In genomic region chr9:128420060-128420650, GRCh38 we compare ENCODE assay signal across 8 cellular contexts. TPM values are rescaled to one million over a fixed set of nuclear protein-coding genes. Genes with fewer than 3 reads are reported as not detected.
DNase-seq lines count a peak whose midpoint lies in the region; ATAC-seq and TF ChIP-seq lines count a peak whose summit lies in the region.

No MANE protein-coding gene starts in this region.

- peak overlapping the region; percentile 77 for H3K4me3 ChIP-seq in fibroblast of villous mesenchyme (ENCODE audit: low read depth, low read length)
- H3K4me3 ChIP-seq in subcutaneous abdominal adipose tissue (ENCODE audit: low read depth in 1 of 5, low read length in 5 of 5), result peak overlapping the region; percentile 58 to 87 (median 76)

- TF ChIP-seq CTCF in fibroblast of villous mesenchyme (IDR thresholded peaks at IDR 0.05; ENCODE audit: insufficient read depth, low read depth, low read length), result peak; percentile 82
- TF ChIP-seq CTCF in neural crest cell (conservative IDR thresholded peaks at IDR 0.05), result peak; percentile 80

- no peaks in the 10 kb centered on the region for H3K9me3 Mint-ChIP-seq in neural crest cell

- peaks cover 3 to 22% (median 12%) of the 10 kb centered on the region in 5 donors for H3K27me3 ChIP-seq in subcutaneous abdominal adipose tissue (ENCODE audit: control insufficient read depth in 5 of 5, insufficient read depth in 4 of 5, low read length in 5 of 5)

- H3K36me3 Mint-ChIP-seq in neural crest cell (ENCODE audit: low read depth), result no peaks in the 10 kb centered on the region

- peak overlapping the region; percentile 77 for H3K4me3 Mint-ChIP-seq in neural crest cell

- H3K36me3 ChIP-seq in subcutaneous abdominal adipose tissue (ENCODE audit: control insufficient read depth in 5 of 5, insufficient read depth in 5 of 5, low read length in 5 of 5), result peaks cover 0 to 10% (median 3%) of the 10 kb centered on the region in 5 donors

- ATAC-seq in GM19328 (IDR thresholded peaks at IDR 0.05; ENCODE audit: unreplicated experiment) (peak; percentile 61), HG03520 (IDR thresholded peaks at IDR 0.05; ENCODE audit: unreplicated experiment) (peak; percentile 69)

- no peak overlapping the region for H3K27ac Mint-ChIP-seq in neural crest cell (ENCODE audit: unreplicated experiment)

- peaks cover 27% of the 10 kb centered on the region for H3K4me1 Mint-ChIP-seq in neural crest cell

- peaks cover 3% of the 10 kb centered on the region for H3K27me3 Mint-ChIP-seq in neural crest cell (ENCODE audit: low read depth)

- no peaks in the 10 kb centered on the region for H3K9me3 ChIP-seq in subcutaneous abdominal adipose tissue (ENCODE audit: control insufficient read depth in 5 of 5, low read length in 5 of 5)

- DNase-seq in C1 segment of cervical spinal cord (lab: John Stamatoyannopoulos, UW), result peak in 11 of 14 donors; percentile 25 to 76 (median 60)
- peak; percentile 84 for DNase-seq in RKO (ENCODE audit: low spot score)
- DNase-seq in activated T-helper 9 cell treated with anti-CD3 and anti-CD28 coated beads, Interleukin-2, amount 50 U/mL, for 16 hours (ENCODE audit: low read depth), result peak; percentile 63
- DNase-seq in fibroblast of villous mesenchyme (ENCODE audit: low read depth), result peak; percentile 53
- DNase-seq in neural crest cell (ENCODE audit: low read depth, low spot score), result peak; percentile 76

- peak overlapping the region in 4 of 5 donors; percentile 59 to 73 (median 68) for H3K9ac ChIP-seq in subcutaneous abdominal adipose tissue (ENCODE audit: low read length in 5 of 5)

- H3K4me1 ChIP-seq in subcutaneous abdominal adipose tissue (ENCODE audit: control insufficient read depth in 5 of 5, insufficient read depth in 5 of 5, low read length in 5 of 5), result peaks cover 5 to 32% (median 23%) of the 10 kb centered on the region in 5 donors

- H3K27ac ChIP-seq in subcutaneous abdominal adipose tissue (ENCODE audit: low read depth, low read length), result peak overlapping the region; percentile 62

RNA-seq across cellular contexts. Expression of gene CERCAM, which starts 0.5 kb away (rescaled TPM):
- total RNA-seq in fibroblast of villous mesenchyme (80.2 and 86.8 TPM in 2 replicates), neural crest cell (49.7 and 56.4 TPM in 2 replicates)

RNA-seq across cellular contexts. Expression of gene ODF2, which starts 35.7 kb away (rescaled TPM):
- total RNA-seq in fibroblast of villous mesenchyme (33.5 and 44.5 TPM in 2 replicates), neural crest cell (85.2 and 85.5 TPM in 2 replicates)

RNA-seq across cellular contexts. Expression of gene URM1, which starts 49.0 kb away (rescaled TPM):
- total RNA-seq in fibroblast of villous mesenchyme (29.8 and 33.8 TPM in 2 replicates), neural crest cell (69.9 and 73.2 TPM in 2 replicates)

Comparison
In these comparisons a context has a peak if more than half of its experiments do, and no peak if none do; other contexts are left out.
1. Peak in every context shown above with its lines: DNase-seq, ATAC-seq, H3K4me3 ChIP-seq and H3K27ac ChIP-seq.